Comparison of ENCODE assay signal across 8 cellular contexts in the genomic region with DNA sequence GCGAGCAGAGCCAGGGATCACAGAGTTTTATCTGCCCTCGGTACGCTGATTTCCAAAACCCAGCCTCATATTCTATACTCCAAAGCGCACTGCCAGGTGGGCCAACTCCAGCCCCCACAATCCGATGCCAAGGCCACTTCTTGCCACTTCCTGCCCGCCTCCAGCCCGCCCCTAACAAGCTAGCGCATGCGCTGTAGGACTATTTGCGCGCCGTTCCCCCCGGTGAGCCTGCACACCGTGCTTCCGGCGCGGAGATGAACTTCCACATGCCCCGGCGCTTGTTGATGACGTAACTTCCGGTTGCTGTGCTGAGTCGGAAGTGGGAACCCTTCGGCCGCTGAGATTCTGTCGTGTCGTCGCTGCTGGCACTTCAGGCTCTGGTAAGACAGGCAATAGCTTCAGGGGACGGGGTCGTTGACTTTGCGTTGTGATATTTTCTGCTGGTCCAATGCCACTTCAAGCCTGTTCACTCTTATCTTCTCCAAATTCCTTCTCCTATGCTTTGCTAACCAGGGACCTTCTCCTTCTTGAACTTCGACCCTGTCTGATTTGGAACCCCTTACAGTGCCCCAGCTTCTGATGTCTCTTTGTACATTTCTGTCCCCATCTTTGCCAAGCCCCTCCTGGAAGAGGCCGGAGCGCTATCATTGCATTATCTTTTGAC. TPM values are rescaled to one million over a fixed set of nuclear protein-coding genes. Genes with fewer than 3 reads are reported as not detected.
DNase-seq lines count a peak whose midpoint lies in the region; ATAC-seq and TF ChIP-seq lines count a peak whose summit lies in the region.

A gene with protein sequence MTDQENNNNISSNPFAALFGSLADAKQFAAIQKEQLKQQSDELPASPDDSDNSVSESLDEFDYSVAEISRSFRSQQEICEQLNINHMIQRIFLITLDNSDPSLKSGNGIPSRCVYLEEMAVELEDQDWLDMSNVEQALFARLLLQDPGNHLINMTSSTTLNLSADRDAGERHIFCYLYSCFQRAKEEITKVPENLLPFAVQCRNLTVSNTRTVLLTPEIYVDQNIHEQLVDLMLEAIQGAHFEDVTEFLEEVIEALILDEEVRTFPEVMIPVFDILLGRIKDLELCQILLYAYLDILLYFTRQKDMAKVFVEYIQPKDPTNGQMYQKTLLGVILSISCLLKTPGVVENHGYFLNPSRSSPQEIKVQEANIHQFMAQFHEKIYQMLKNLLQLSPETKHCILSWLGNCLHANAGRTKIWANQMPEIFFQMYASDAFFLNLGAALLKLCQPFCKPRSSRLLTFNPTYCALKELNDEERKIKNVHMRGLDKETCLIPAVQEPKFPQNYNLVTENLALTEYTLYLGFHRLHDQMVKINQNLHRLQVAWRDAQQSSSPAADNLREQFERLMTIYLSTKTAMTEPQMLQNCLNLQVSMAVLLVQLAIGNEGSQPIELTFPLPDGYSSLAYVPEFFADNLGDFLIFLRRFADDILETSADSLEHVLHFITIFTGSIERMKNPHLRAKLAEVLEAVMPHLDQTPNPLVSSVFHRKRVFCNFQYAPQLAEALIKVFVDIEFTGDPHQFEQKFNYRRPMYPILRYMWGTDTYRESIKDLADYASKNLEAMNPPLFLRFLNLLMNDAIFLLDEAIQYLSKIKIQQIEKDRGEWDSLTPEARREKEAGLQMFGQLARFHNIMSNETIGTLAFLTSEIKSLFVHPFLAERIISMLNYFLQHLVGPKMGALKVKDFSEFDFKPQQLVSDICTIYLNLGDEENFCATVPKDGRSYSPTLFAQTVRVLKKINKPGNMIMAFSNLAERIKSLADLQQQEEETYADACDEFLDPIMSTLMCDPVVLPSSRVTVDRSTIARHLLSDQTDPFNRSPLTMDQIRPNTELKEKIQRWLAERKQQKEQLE (plus strand): TSS at position 306 of the 664 bp plus-strand sequence. CDS start 5,481 bp downstream, outside the sequence.

- ATAC-seq in GM21390 (IDR thresholded peaks at IDR 0.05; ENCODE audit: unreplicated experiment), result peak; percentile 96

- peaks cover 18% of the 10 kb centered on the region; the same call in 1 of the 2 replicates for H3K36me3 ChIP-seq in OCI-LY7 (ENCODE audit: insufficient read depth, low read length)

- H2AFZ ChIP-seq in OCI-LY7 (ENCODE audit: low read length), result peak within 1 kb of the TSS; percentile 83

- H3K4me1 ChIP-seq in OCI-LY7 (ENCODE audit: insufficient read depth, low read length, poor library complexity, severe bottlenecking), result peaks cover 21% of the 10 kb centered on the region

- no peaks in the 10 kb centered on the region for H4K20me1 ChIP-seq in OCI-LY7 (ENCODE audit: insufficient read depth, low read length)

- H3K79me2 ChIP-seq in OCI-LY7 (ENCODE audit: insufficient read depth, low read depth, low read length), result peaks cover 48% of the 10 kb centered on the region

- peak within 1 kb of the TSS; percentile 90 for H3K4me2 ChIP-seq in OCI-LY7 (ENCODE audit: low read length)

- TF ChIP-seq CTCF in OCI-LY7 (conservative IDR thresholded peaks at IDR 0.05; ENCODE audit: low read length), result no peak

- peak within 1 kb of the TSS; percentile 39 for H3K27ac ChIP-seq in OCI-LY7 (ENCODE audit: low read depth, low read length, poor library complexity, severe bottlenecking)

- peak within 1 kb of the TSS; percentile 97 for H3K4me3 ChIP-seq in OCI-LY7 (ENCODE audit: low read depth, low read length, poor library complexity, severe bottlenecking)

- no TSS peak for BruUV-seq in OCI-LY7 (replicated peaks; lab: Mats Ljungman, UMichigan)

- intact Hi-C loops in OCI-LY7 (cut with micrococcal nuclease; ENCODE audit: unreplicated experiment), result loop anchor here (2.0 kb wide), 1 partner anchor 41 kb away; a partner anchor contains a TSS

- POLR2A ChIA-PET in OCI-LY7 (lab: Charles Lee), result interaction anchor here (0.5 to 2.3 kb wide), 7 partner anchors 8 to 467 kb away, joined by 3 to 7 read pairs (median 3); a partner anchor contains a TSS

- no peaks in the 10 kb centered on the region for H3K9me2 ChIP-seq in OCI-LY7 (ENCODE audit: insufficient read depth, low read length)

- CTCF ChIA-PET in OCI-LY7 (lab: Charles Lee; ENCODE audit: unreplicated experiment), result no interaction called here

- DNase-seq in COR-L47 (lab: John Stamatoyannopoulos, UW) (peak; percentile 95), HuH-7.5 (ENCODE audit: low spot score) (peak; percentile 39), OCI-LY7 (ENCODE audit: low spot score) (peak; percentile 99), activated T-cell treated with anti-CD3 and anti-CD28 coated beads for 1 hour (ENCODE audit: low read depth) (peak; percentile 95), epidermal melanocyte (ENCODE audit: insufficient read length, low spot score) (peak; percentile 53), middle frontal gyrus (ENCODE audit: extremely low spot score, low spot score) (peak; percentile 93)
- DNase-seq in stimulated activated CD8-positive, alpha-beta memory T cell treated with anti-CD3 and anti-CD28 coated beads, Interleukin-2, amount 100 ng/mL, for 48 hours (ENCODE audit: low read depth in 2 of 2), result peak; percentile 95 to 98

- H3K9me3 ChIP-seq in OCI-LY7 (ENCODE audit: low read length), result no peaks in the 10 kb centered on the region

RNA-seq across cellular contexts. Expression of the gene that starts here (rescaled TPM):
- 24.1 and 28.0 TPM in 2 replicates for total RNA-seq in OCI-LY7 (2014; rRNA removed; shearing (Covaris generic))
- 37.7 and 38.4 TPM in 2 replicates for total RNA-seq in OCI-LY7 (2022)

Comparison
In these comparisons a context has a peak if more than half of its experiments do, and no peak if none do; other contexts are left out.
1. Peak in every context shown above with its lines: DNase-seq, ATAC-seq, H3K4me3 ChIP-seq and H3K27ac ChIP-seq.
2. DNase-seq: peak in every context shown above with its lines; median percentile 99 in OCI-LY7; 96 in stimulated activated CD8-positive, alpha-beta memory T cell treated with anti-CD3 and anti-CD28 coated beads, Interleukin-2, amount 100 ng/mL, for 48 hours; 95 in COR-L47; 95 in activated T-cell treated with anti-CD3 and anti-CD28 coated beads for 1 hour; 93 in middle frontal gyrus; 53 in epidermal melanocyte; 39 in HuH-7.5.